In genomic region chr19:40457953-40458596, GRCh38 we compare ENCODE assay signal across 24 cellular contexts. TPM values are rescaled to one million over a fixed set of nuclear protein-coding genes. Genes with fewer than 3 reads are reported as not detected.
DNase-seq lines count a peak whose midpoint lies in the region; ATAC-seq and TF ChIP-seq lines count a peak whose summit lies in the region.
"Had no signal": no experiment of that assay in that cellular context is flagged by ENCODE, and none has a peak within 500 bp of the region (broad histone marks: within the 10 kb centered on the region; RNA-seq: fewer than 3 reads in every experiment).

No MANE protein-coding gene starts in this region.

- no peak overlapping the region for H3K27ac ChIP-seq in H9 (ENCODE audit: insufficient read length, low read depth, low read length)
- H3K27ac ChIP-seq in RWPE1, result peak overlapping the region; percentile 43; the same call in 1 of the 2 replicates
- no peak overlapping the region for H3K27ac ChIP-seq in endodermal cell (ENCODE audit: low read depth, low read length)
- H3K27ac ChIP-seq in neuronal stem cell (replicated peaks; ENCODE audit: low read length), result no peak overlapping the region
- H3K27ac ChIP-seq: A549; BLaER1 treated with 17β-estradiol and CSF1 and Interleukin-3, amounts not matched to agents 10 nM and 100 nM had no signal

- no peak for ATAC-seq in activated T-helper 17 cell treated with anti-CD3 and anti-CD28 coated beads, Interleukin-2, amount 50 U/mL, for 72 hours (replicated peaks)
- ATAC-seq: A549, GM12878 had no signal

- H3K4me3 ChIP-seq in endodermal cell (ENCODE audit: low read length) (no peak overlapping the region), neuronal stem cell (ENCODE audit: low read length in 2 of 2) (no peak overlapping the region)
- H3K4me3 ChIP-seq: A549; BLaER1 treated with 17β-estradiol and CSF1 and Interleukin-3, amounts not matched to agents 10 nM and 100 nM; GM12878 had no signal

- CTCF ChIA-PET in RWPE1 (lab: Yijun Ruan, JAX), result interaction anchor here (0.7 kb wide), 1 partner anchor 112 kb away, joined by 3 read pairs; no protein-coding TSS in a partner anchor

- no peaks in the 10 kb centered on the region for H3K4me1 Mint-ChIP-seq in H9
- no peaks in the 10 kb centered on the region for H3K4me1 Mint-ChIP-seq in endodermal cell
- H3K4me1 Mint-ChIP-seq in activated naive CD8-positive, alpha-beta T cell treated with anti-CD3 and anti-CD28 coated beads for 36 hours, result no peaks in the 10 kb centered on the region
- no peaks in the 10 kb centered on the region for H3K4me1 Mint-ChIP-seq in activated T-helper 17 cell treated with anti-CD3 and anti-CD28 coated beads, Interleukin-2, amount 50 U/mL, for 72 hours

- no peak for TF ChIP-seq CTCF in H9 (conservative IDR thresholded peaks at IDR 0.05)
- no peak for TF ChIP-seq CTCF in RWPE1 (conservative IDR thresholded peaks at IDR 0.05; ENCODE audit: low read depth)
- no peak for TF ChIP-seq CTCF in endodermal cell (conservative IDR thresholded peaks at IDR 0.05)

- no peak overlapping the region for H3K4me2 ChIP-seq in H9 (ENCODE audit: insufficient read depth, insufficient read length, low read length)
- H3K4me2 ChIP-seq in neuronal stem cell (ENCODE audit: insufficient read depth, low read length, poor library complexity, severe bottlenecking), result no peak overlapping the region
- H3K4me2 ChIP-seq: A549; BLaER1 treated with 17β-estradiol and CSF1 and Interleukin-3, amounts not matched to agents 10 nM and 100 nM had no signal

- H3K79me1 ChIP-seq in H9 (ENCODE audit: insufficient read depth, low read depth, low read length, poor library complexity, severe bottlenecking) (no peaks in the 10 kb centered on the region), neuronal stem cell (ENCODE audit: low read depth, low read length) (no peaks in the 10 kb centered on the region)

- H3K36me3 Mint-ChIP-seq in H9 (ENCODE audit: insufficient read depth in 1 of 3, low read depth in 3 of 3), result no peaks in the 10 kb centered on the region; a peak in 2 of 7 replicates
- peaks cover 8% of the 10 kb centered on the region for H3K36me3 Mint-ChIP-seq in endodermal cell (ENCODE audit: low read depth)
- no peaks in the 10 kb centered on the region for H3K36me3 Mint-ChIP-seq in activated naive CD8-positive, alpha-beta T cell treated with anti-CD3 and anti-CD28 coated beads for 36 hours
- no peaks in the 10 kb centered on the region for H3K36me3 Mint-ChIP-seq in activated T-helper 17 cell treated with anti-CD3 and anti-CD28 coated beads, Interleukin-2, amount 50 U/mL, for 72 hours (ENCODE audit: low read depth)

- no peak overlapping the region for H2BK20ac ChIP-seq in H9 (ENCODE audit: low read depth, low read length, poor library complexity, severe bottlenecking)

- H3K4me1 ChIP-seq in H9 (ENCODE audit: insufficient read depth, low read length) (no peaks in the 10 kb centered on the region), endodermal cell (ENCODE audit: control insufficient read depth, insufficient read depth, low read length) (no peaks in the 10 kb centered on the region), neuronal stem cell (ENCODE audit: control insufficient read depth in 2 of 2, insufficient read depth in 1 of 2, low read depth in 1 of 2, low read length in 2 of 2) (no peaks in the 10 kb centered on the region)
- H3K4me1 ChIP-seq: BE2C had no signal

- no peaks in the 10 kb centered on the region for H3K36me3 ChIP-seq in endodermal cell (ENCODE audit: control insufficient read depth, insufficient read depth, low read length)
- H3K36me3 ChIP-seq in neuronal stem cell (replicated peaks in 1 of 2; ENCODE audit: control insufficient read depth in 2 of 2, insufficient read depth in 2 of 2, low read length in 2 of 2), result no peaks in the 10 kb centered on the region
- H3K36me3 ChIP-seq: BE2C had no signal

- H3T11ph ChIP-seq in H9 (ENCODE audit: low read length), result no peak overlapping the region

- H3K18ac ChIP-seq in H9 (ENCODE audit: insufficient read length, low read depth, low read length), result no peak overlapping the region
- peak overlapping the region; percentile 57 for H3K18ac ChIP-seq in neuronal stem cell (ENCODE audit: low read length)

- no peak overlapping the region for H2AFZ ChIP-seq in H9 (ENCODE audit: low read length)
- no peak overlapping the region for H2AFZ ChIP-seq in neuronal stem cell (ENCODE audit: low read length)

- no peaks in the 10 kb centered on the region for H4K20me1 ChIP-seq in H9 (ENCODE audit: control insufficient read depth, insufficient read depth, insufficient read length)

- H3K27me3 ChIP-seq in H9 (ENCODE audit: insufficient read depth, low read length) (no peaks in the 10 kb centered on the region), endodermal cell (ENCODE audit: control insufficient read depth, insufficient read depth, low read length, poor library complexity, severe bottlenecking) (no peaks in the 10 kb centered on the region), neuronal stem cell (ENCODE audit: control insufficient read depth in 3 of 3, insufficient read depth in 3 of 3, low read depth in 1 of 3, low read length in 3 of 3) (no peaks in the 10 kb centered on the region)
- H3K27me3 ChIP-seq: BE2C; BLaER1 treated with 17β-estradiol and CSF1 and Interleukin-3, amounts not matched to agents 10 nM and 100 nM had no signal

- no peak overlapping the region for H3K9ac ChIP-seq in H9 (ENCODE audit: extremely low read depth, insufficient read length, low read length)
- no peak overlapping the region for H3K9ac ChIP-seq in endodermal cell (ENCODE audit: extremely low read depth, low read length, poor library complexity, severe bottlenecking)
- H3K9ac ChIP-seq in neuronal stem cell (ENCODE audit: low read depth, low read length, poor library complexity), result no peak overlapping the region
- H3K9ac ChIP-seq: BLaER1 treated with 17β-estradiol and CSF1 and Interleukin-3, amounts not matched to agents 10 nM and 100 nM had no signal

- H3K4me3 Mint-ChIP-seq in H9, result no peak overlapping the region
- H3K4me3 Mint-ChIP-seq in endodermal cell, result no peak overlapping the region
- H3K4me3 Mint-ChIP-seq in activated naive CD8-positive, alpha-beta T cell treated with anti-CD3 and anti-CD28 coated beads for 36 hours, result no peak overlapping the region
- no peak overlapping the region for H3K4me3 Mint-ChIP-seq in activated T-helper 17 cell treated with anti-CD3 and anti-CD28 coated beads, Interleukin-2, amount 50 U/mL, for 72 hours
- H3K4me3 Mint-ChIP-seq: CD14-positive monocyte; CD4-positive, alpha-beta T cell; CD8-positive, alpha-beta memory T cell had no signal

- H3K27me3 Mint-ChIP-seq in H9 (ENCODE audit: low read depth) (no peaks in the 10 kb centered on the region), endodermal cell (ENCODE audit: insufficient read depth) (no peaks in the 10 kb centered on the region)
- H3K27me3 Mint-ChIP-seq in activated naive CD8-positive, alpha-beta T cell treated with anti-CD3 and anti-CD28 coated beads for 36 hours, result no peaks in the 10 kb centered on the region
- no peaks in the 10 kb centered on the region for H3K27me3 Mint-ChIP-seq in activated T-helper 17 cell treated with anti-CD3 and anti-CD28 coated beads, Interleukin-2, amount 50 U/mL, for 72 hours
- H3K27me3 Mint-ChIP-seq: CD4-positive, alpha-beta T cell; CD8-positive, alpha-beta memory T cell had no signal

- H2BK5ac ChIP-seq in H9 (ENCODE audit: insufficient read length, low read length) (no peak overlapping the region), neuronal stem cell (ENCODE audit: low read length) (no peak overlapping the region)

- H3K27ac Mint-ChIP-seq in H9, result peak overlapping the region in 2 of 3 experiments; percentile 30 to 52; a peak in 1 of 7 replicates
- H3K27ac Mint-ChIP-seq in endodermal cell, result peak overlapping the region; percentile 39
- no peak overlapping the region for H3K27ac Mint-ChIP-seq in activated naive CD8-positive, alpha-beta T cell treated with anti-CD3 and anti-CD28 coated beads for 36 hours
- H3K27ac Mint-ChIP-seq in activated T-helper 17 cell treated with anti-CD3 and anti-CD28 coated beads, Interleukin-2, amount 50 U/mL, for 72 hours, result no peak overlapping the region
- H3K27ac Mint-ChIP-seq: CD14-positive monocyte; CD4-positive, alpha-beta T cell had no signal

- POLR2A ChIA-PET in RWPE1 (lab: Yijun Ruan, JAX; ENCODE audit: low non-redundant PET), result no interaction called here

- DNase-seq in H9 (no peak), RWPE1 (ENCODE audit: low spot score) (no peak), endodermal cell (no peak), neuronal stem cell (ENCODE audit: low spot score) (no peak), OCI-M2 (lab: John Stamatoyannopoulos, UW; ENCODE audit: unreplicated experiment) (no peak)
- DNase-seq in activated naive CD8-positive, alpha-beta T cell treated with anti-CD3 and anti-CD28 coated beads for 36 hours, result no peak
- no peak for DNase-seq in stimulated activated CD4-positive, alpha-beta T cell treated with anti-CD3 and anti-CD28 coated beads, Interleukin-4, amount 100 ng/mL, for 4 hours
- DNase-seq: 8988T; ACHN; AML-193; BE2C; CD4-positive, alpha-beta T cell; CD8-positive, alpha-beta memory T cell; DMS 273 treated with DMSO at 0.1 percent for 48 hours; DMS79; EL; GDM1; GOT3; HCEC 1CT had no signal

- no CpG with 5 or more reads among the region's 27 CpGs for WGBS in H9 (ENCODE audit: extremely low coverage, insufficient read length, low lambda C conversion rate)
- 89 to 100% methylated on average over 1 to 27 of the region's 27 CpGs for WGBS in endodermal cell (ENCODE audit: insufficient coverage in 1 of 2, insufficient read length in 1 of 2), 2 experiments
- WGBS in neuronal stem cell (ENCODE audit: extremely low coverage in 2 of 2, insufficient read length in 2 of 2, insufficient replicate concordance in 1 of 2), 2 donors, result no CpG with 5 or more reads among the region's 27 CpGs

- no peaks in the 10 kb centered on the region for H3K9me3 ChIP-seq in H9 (ENCODE audit: control insufficient read depth, low read depth, low read length)
- no peaks in the 10 kb centered on the region for H3K9me3 ChIP-seq in endodermal cell (ENCODE audit: control insufficient read depth, low read length)
- no peaks in the 10 kb centered on the region for H3K9me3 ChIP-seq in neuronal stem cell (replicated peaks in 1 of 2; ENCODE audit: control insufficient read depth in 2 of 2, insufficient read depth in 1 of 2, low read depth in 1 of 2, low read length in 2 of 2)
- H3K9me3 ChIP-seq: A549; BE2C; BLaER1 treated with 17β-estradiol and CSF1 and Interleukin-3, amounts not matched to agents 10 nM and 100 nM had no signal

- H3K14ac ChIP-seq in H9 (ENCODE audit: insufficient read depth, low read length) (no peak overlapping the region), neuronal stem cell (ENCODE audit: low read length) (no peak overlapping the region)

- H3K79me2 ChIP-seq in H9 (ENCODE audit: insufficient read depth, low read length), result no peaks in the 10 kb centered on the region

- no peak overlapping the region for H4K5ac ChIP-seq in H9 (ENCODE audit: insufficient read length, low read depth, low read length)

- no peaks in the 10 kb centered on the region for H3K23me2 ChIP-seq in H9 (ENCODE audit: insufficient read length, low read depth, low read length, poor library complexity, severe bottlenecking)

- no peak overlapping the region for H4K91ac ChIP-seq in H9 (ENCODE audit: insufficient read length, low read depth, low read length)
- H4K91ac ChIP-seq in neuronal stem cell (ENCODE audit: low read depth, low read length, poor library complexity), result no peak overlapping the region

- no peak overlapping the region for H3K56ac ChIP-seq in H9 (ENCODE audit: insufficient read length, low read depth, low read length)

- H2BK12ac ChIP-seq in H9 (ENCODE audit: insufficient read length, low read depth, low read length), result no peak overlapping the region
- H2BK12ac ChIP-seq in neuronal stem cell (ENCODE audit: low read length), result no peak overlapping the region

- H3K23ac ChIP-seq in H9 (ENCODE audit: insufficient read length, low read depth, low read length), result no peak overlapping the region
- peak overlapping the region; percentile 65 for H3K23ac ChIP-seq in neuronal stem cell (ENCODE audit: low read depth, low read length, poor library complexity)

- no peak overlapping the region for H2BK120ac ChIP-seq in H9 (ENCODE audit: low read depth, low read length, poor library complexity, severe bottlenecking)
- no peak overlapping the region for H2BK120ac ChIP-seq in neuronal stem cell (ENCODE audit: low read depth, low read length)

- no peak overlapping the region for H2BK15ac ChIP-seq in H9 (ENCODE audit: low read depth, low read length)
- no peak overlapping the region for H2BK15ac ChIP-seq in neuronal stem cell (ENCODE audit: low read length)

- H3K4ac ChIP-seq in H9 (ENCODE audit: low read depth, low read length) (no peak overlapping the region), neuronal stem cell (ENCODE audit: low read length) (no peak overlapping the region)

- H4K8ac ChIP-seq in H9 (replicated peaks; ENCODE audit: insufficient read length, low read depth, low read length) (no peak overlapping the region), neuronal stem cell (ENCODE audit: low read depth, low read length) (no peak overlapping the region)

- H2AK5ac ChIP-seq in H9 (ENCODE audit: insufficient read length, low read length) (no peak overlapping the region), neuronal stem cell (ENCODE audit: low read depth, low read length) (no peak overlapping the region)

- no peaks in the 10 kb centered on the region; a peak in 1 of 5 replicates for H3K9me3 Mint-ChIP-seq in H9
- no peaks in the 10 kb centered on the region for H3K9me3 Mint-ChIP-seq in endodermal cell
- no peaks in the 10 kb centered on the region for H3K9me3 Mint-ChIP-seq in activated naive CD8-positive, alpha-beta T cell treated with anti-CD3 and anti-CD28 coated beads for 36 hours
- no peaks in the 10 kb centered on the region for H3K9me3 Mint-ChIP-seq in activated T-helper 17 cell treated with anti-CD3 and anti-CD28 coated beads, Interleukin-2, amount 50 U/mL, for 72 hours
- H3K9me3 Mint-ChIP-seq: CD14-positive monocyte; CD4-positive, alpha-beta T cell; CD8-positive, alpha-beta memory T cell had no signal

RNA-seq across cellular contexts. Expression of gene BLVRB, which starts 7.5 kb away (rescaled TPM):
- total RNA-seq in H9 (2021), result 27.9 and 30.4 TPM in 2 replicates
- total RNA-seq in endodermal cell, result 10 to 100 TPM; 24.7 to 41.0 TPM
- polyA plus RNA-seq in endodermal cell (2013, experiment 1 of 2), result 18.1 TPM
- 18.8 TPM for polyA plus RNA-seq in endodermal cell (2013, experiment 2 of 2)
- polyA plus RNA-seq in neuronal stem cell (2013, experiment 1 of 2), result 25.7 TPM
- polyA plus RNA-seq in neuronal stem cell (2013, experiment 2 of 2), result 25.5 TPM
- total RNA-seq in activated naive CD8-positive, alpha-beta T cell treated with anti-CD3 and anti-CD28 coated beads for 36 hours, result 10 to 100 TPM; 15.1 to 15.2 TPM
- 10 to 100 TPM; 27.1 to 55.5 TPM for total RNA-seq in activated T-helper 17 cell treated with anti-CD3 and anti-CD28 coated beads, Interleukin-2, amount 50 U/mL, for 72 hours

RNA-seq across cellular contexts. Expression of gene SPTBN4, which starts 8.7 kb away (rescaled TPM):
- total RNA-seq in H9 (2021), result 2.7 and 2.9 TPM in 2 replicates
- 1 to 10 TPM in 1 of 2 donors, under 1 TPM in 1; 0.79 to 2.0 TPM for total RNA-seq in endodermal cell
- polyA plus RNA-seq in endodermal cell (2013, experiment 1 of 2), result 1.8 TPM
- 1.9 TPM for polyA plus RNA-seq in endodermal cell (2013, experiment 2 of 2)
- polyA plus RNA-seq in neuronal stem cell (2013, experiment 1 of 2), result 1.4 TPM
- 2.0 TPM for polyA plus RNA-seq in neuronal stem cell (2013, experiment 2 of 2)
- total RNA-seq in activated naive CD8-positive, alpha-beta T cell treated with anti-CD3 and anti-CD28 coated beads for 36 hours, result 1 to 10 TPM; 1.1 to 2.9 TPM
- total RNA-seq in activated T-helper 17 cell treated with anti-CD3 and anti-CD28 coated beads, Interleukin-2, amount 50 U/mL, for 72 hours, result 10 to 100 TPM in 1 of 2 donors, 1 to 10 TPM in 1; 1.4 to 16.4 TPM
- polyA plus RNA-seq: CD14-positive monocyte; CD8-positive, alpha-beta memory T cell had no signal

RNA-seq across cellular contexts. Expression of gene SERTAD3, which starts 13.9 kb away (rescaled TPM):
- 30.9 and 32.2 TPM in 2 replicates for total RNA-seq in H9 (2021)
- total RNA-seq in endodermal cell, result 10 to 100 TPM; 47.7 to 62.6 TPM
- polyA plus RNA-seq in endodermal cell (2013, experiment 1 of 2), result 23.6 TPM
- polyA plus RNA-seq in endodermal cell (2013, experiment 2 of 2), result 23.0 TPM
- 13.1 TPM for polyA plus RNA-seq in neuronal stem cell (2013, experiment 1 of 2)
- polyA plus RNA-seq in neuronal stem cell (2013, experiment 2 of 2), result 13.1 TPM
- total RNA-seq in activated naive CD8-positive, alpha-beta T cell treated with anti-CD3 and anti-CD28 coated beads for 36 hours, result 1 to 10 TPM; 4.4 to 5.3 TPM
- total RNA-seq in activated T-helper 17 cell treated with anti-CD3 and anti-CD28 coated beads, Interleukin-2, amount 50 U/mL, for 72 hours, result 10 to 100 TPM; 14.3 to 23.9 TPM

RNA-seq across cellular contexts. Expression of gene SERTAD1, which starts 32.3 kb away (rescaled TPM):
- total RNA-seq in H9 (2021) (7.9 and 9.3 TPM in 2 replicates), endodermal cell (1 to 10 TPM; 4.0 to 4.5 TPM)
- polyA plus RNA-seq in endodermal cell (2013, experiment 1 of 2), result 3.9 TPM
- polyA plus RNA-seq in endodermal cell (2013, experiment 2 of 2), result 4.5 TPM
- polyA plus RNA-seq in neuronal stem cell (2013, experiment 1 of 2), result 2.7 TPM
- polyA plus RNA-seq in neuronal stem cell (2013, experiment 2 of 2), result 2.7 TPM
- total RNA-seq in activated naive CD8-positive, alpha-beta T cell treated with anti-CD3 and anti-CD28 coated beads for 36 hours, result 1 to 10 TPM; 10.0 TPM
- total RNA-seq in activated T-helper 17 cell treated with anti-CD3 and anti-CD28 coated beads, Interleukin-2, amount 50 U/mL, for 72 hours, result 10 to 100 TPM; 14.3 to 34.4 TPM

RNA-seq across cellular contexts. Expression of gene PRX, which starts 44.9 kb away (rescaled TPM):
- total RNA-seq in H9 (2021), result 3.8 and 4.0 TPM in 2 replicates
- 1 to 10 TPM; 3.3 to 6.4 TPM for total RNA-seq in endodermal cell
- 4.4 TPM for polyA plus RNA-seq in endodermal cell (2013, experiment 1 of 2)
- polyA plus RNA-seq in endodermal cell (2013, experiment 2 of 2), result 3.6 TPM
- 1.9 TPM for polyA plus RNA-seq in neuronal stem cell (2013, experiment 1 of 2)
- polyA plus RNA-seq in neuronal stem cell (2013, experiment 2 of 2), result 1.9 TPM
- total RNA-seq in activated naive CD8-positive, alpha-beta T cell treated with anti-CD3 and anti-CD28 coated beads for 36 hours, result under 1 TPM; 0.64 to 0.84 TPM
- 1 to 10 TPM in 1 of 2 donors, under 1 TPM in 1; 0.82 to 1.3 TPM for total RNA-seq in activated T-helper 17 cell treated with anti-CD3 and anti-CD28 coated beads, Interleukin-2, amount 50 U/mL, for 72 hours

Comparison
In these comparisons a context has a peak if more than half of its experiments do, and no peak if none do; other contexts are left out.
1. H3K27ac Mint-ChIP-seq: peak in H9 (2 of 3) and endodermal cell (single experiment); none in activated naive CD8-positive, alpha-beta T cell treated with anti-CD3 and anti-CD28 coated beads for 36 hours (single experiment) and activated T-helper 17 cell treated with anti-CD3 and anti-CD28 coated beads, Interleukin-2, amount 50 U/mL, for 72 hours (single experiment).